ENCODE assay signal across 15 cellular contexts in genomic region chr10:71247804-71248203, GRCh38. TPM values are rescaled to one million over a fixed set of nuclear protein-coding genes. Genes with fewer than 3 reads are reported as not detected.
DNase-seq lines count a peak whose midpoint lies in the region; ATAC-seq, FAIRE-seq and TF ChIP-seq lines count a peak whose summit lies in the region.
"Had no signal": no experiment of that assay in that cellular context is flagged by ENCODE, and none has a peak within 500 bp of the region (broad histone marks: within the 10 kb centered on the region; RNA-seq: fewer than 3 reads in every experiment).

No MANE protein-coding gene starts in this region.

- no peak overlapping the region for H4K5ac ChIP-seq in H1 (ENCODE audit: insufficient read length, low read depth, low read length)

- H2BK120ac ChIP-seq in H1 (replicated peaks; ENCODE audit: low read depth, low read length): no peak overlapping the region

- H2BK20ac ChIP-seq in H1 (ENCODE audit: low read length): no peak overlapping the region

- H3K4me3 ChIP-seq in A673 (ENCODE audit: low read depth, low read length, poor library complexity, severe bottlenecking): no peak overlapping the region
- no peak overlapping the region for H3K4me3 ChIP-seq in HL-60 (replicated peaks; ENCODE audit: insufficient read depth, low read length)
- H3K4me3 ChIP-seq in H1 (ENCODE audit: extremely low read depth in 1 of 4, insufficient read depth in 2 of 4, low read depth in 3 of 4, low read length in 4 of 4): no peak overlapping the region
- no peak overlapping the region for H3K4me3 ChIP-seq in thyroid gland (replicated peaks in 1 of 3)
- H3K4me3 ChIP-seq: MG63, SJCRH30 had no signal

- H3K4me1 Mint-ChIP-seq in nephron: peaks cover 72% of the 10 kb centered on the region

- TF ChIP-seq RAD21 in H1 (IDR thresholded peaks at IDR 0.05 in 1 of 2, conservative IDR thresholded peaks at IDR 0.05 in 1 of 2; ENCODE audit: low read depth in 2 of 2, low read length in 2 of 2): no peak

- H4K8ac ChIP-seq in H1 (ENCODE audit: extremely low read depth, insufficient read depth, low read length): no peak overlapping the region

- TF ChIP-seq POLR2A in H1 (IDR thresholded peaks at IDR 0.05; ENCODE audit: control extremely low read depth in 1 of 2, low read depth in 2 of 2, low read length in 2 of 2): no peak
- no peak for TF ChIP-seq POLR2A in thyroid gland (IDR thresholded peaks at IDR 0.05)

- H2BK5ac ChIP-seq in H1 (ENCODE audit: low read depth, low read length): no peak overlapping the region

- no peak overlapping the region for H4K91ac ChIP-seq in H1 (replicated peaks; ENCODE audit: insufficient read length, low read length)

- H2BK15ac ChIP-seq in H1 (ENCODE audit: low read length): no peak overlapping the region

- H3K36me3 Mint-ChIP-seq in nephron (ENCODE audit: low read depth): no peaks in the 10 kb centered on the region
- H3K36me3 Mint-ChIP-seq: CD8-positive, alpha-beta T cell had no signal

- ATAC-seq in HG03571 (IDR thresholded peaks at IDR 0.05; ENCODE audit: unreplicated experiment): no peak
- ATAC-seq: CD8-positive, alpha-beta T cell had no signal

- H4K20me1 ChIP-seq in H1 (replicated peaks in 1 of 2; ENCODE audit: control insufficient read depth in 1 of 2, insufficient read depth in 2 of 2, low read length in 2 of 2): peaks cover 7 to 11% of the 10 kb centered on the region in 2 experiments

- no peak overlapping the region for H3K4me2 ChIP-seq in H1 (ENCODE audit: insufficient read depth in 1 of 2, low read depth in 2 of 2, low read length in 2 of 2)
- H3K4me2 ChIP-seq: KMS-11 had no signal

- H3K27ac ChIP-seq in A673 (ENCODE audit: low read depth, low read length, poor library complexity, severe bottlenecking) (peak overlapping the region; percentile 58), HL-60 (replicated peaks) (peak overlapping the region; percentile 78), H1 (ENCODE audit: low read depth, low read length) (no peak overlapping the region), thyroid gland (no peak overlapping the region)
- H3K27ac ChIP-seq: KMS-11, SJCRH30 had no signal

- H3K27me3 Mint-ChIP-seq in nephron (ENCODE audit: low read depth): peaks cover 13% of the 10 kb centered on the region

- TF ChIP-seq CTCF in A673 (conservative IDR thresholded peaks at IDR 0.05; ENCODE audit: low read depth, low read length) (no peak), HL-60 (IDR thresholded peaks at IDR 0.05; ENCODE audit: insufficient read depth, low read length) (no peak), H1 (IDR thresholded peaks at IDR 0.05; ENCODE audit: control extremely low read depth in 1 of 3, insufficient read depth in 1 of 3, low read depth in 1 of 3, low read length in 3 of 3) (no peak), nephron (IDR thresholded peaks at IDR 0.05; ENCODE audit: unreplicated experiment in 3 of 3) (no peak), thyroid gland (IDR thresholded peaks at IDR 0.05) (no peak)

- TF ChIP-seq EP300 in H1 (IDR thresholded peaks at IDR 0.05; ENCODE audit: borderline replicate concordance in 1 of 2, low read depth in 2 of 2, low read length in 2 of 2): no peak

- FAIRE-seq in H1 (lab: Jason Lieb, UNC): no peak

- H3K36me3 ChIP-seq in A673 (ENCODE audit: insufficient read depth, low read length, poor library complexity, severe bottlenecking) (no peaks in the 10 kb centered on the region), H1 (ENCODE audit: control insufficient read depth in 2 of 4, insufficient read depth in 4 of 4, low read length in 3 of 4) (no peaks in the 10 kb centered on the region), thyroid gland (no peaks in the 10 kb centered on the region)
- H3K36me3 ChIP-seq: MG63, SJCRH30 had no signal

- WGBS in H1 (ENCODE audit: extremely low coverage in 1 of 2, insufficient coverage in 1 of 2, insufficient read length in 1 of 2, insufficient replicate concordance in 2 of 2, low coverage in 1 of 2, low lambda C conversion rate in 2 of 2, missing lambda C conversion rate in 1 of 2), 2 experiments: 100% methylated on average over 1 of the region's 1 CpG; no CpG with 5 or more reads in 1 of the 2 experiments
- WGBS in thyroid gland, 2 donors: 93 to 100% methylated on average over 1 of the region's 1 CpG

- H3K9ac ChIP-seq in H1 (replicated peaks in 1 of 4; ENCODE audit: extremely low read depth in 1 of 4, low read depth in 3 of 4, low read length in 3 of 4): no peak overlapping the region; a peak in 1 of 7 replicates
- H3K9ac ChIP-seq: KMS-11 had no signal

- intact Hi-C loops in A673 (cut with micrococcal nuclease; ENCODE audit: unreplicated experiment): no loop called here
- intact Hi-C loops in thyroid gland (cut with DNase I): no loop called here

- no peak overlapping the region for H2AFZ ChIP-seq in H1 (ENCODE audit: low read length)

- no TSS peak for BruUV-seq in A673 (replicated peaks; lab: Mats Ljungman, UMichigan)

- H3K79me2 ChIP-seq in H1 (ENCODE audit: control insufficient read depth in 1 of 2, insufficient read depth in 2 of 2, low read length in 2 of 2): peaks cover 0 to 3% of the 10 kb centered on the region in 2 experiments; a peak in 1 of 4 replicates

- H3K18ac ChIP-seq in H1 (ENCODE audit: extremely low read depth, low read length): no peak overlapping the region

- H3K27me3 ChIP-seq in A673 (replicated peaks; ENCODE audit: insufficient read depth, low read depth, low read length, poor library complexity) (no peaks in the 10 kb centered on the region), HL-60 (ENCODE audit: insufficient read depth, poor library complexity, severe bottlenecking) (no peaks in the 10 kb centered on the region), H1 (replicated peaks in 1 of 4; ENCODE audit: control insufficient read depth in 3 of 4, extremely low read depth in 1 of 4, insufficient read depth in 3 of 4, low read length in 3 of 4) (no peaks in the 10 kb centered on the region), thyroid gland (no peaks in the 10 kb centered on the region)
- H3K27me3 ChIP-seq: MG63, SJCRH30 had no signal

- H3K9me3 Mint-ChIP-seq in nephron: no peaks in the 10 kb centered on the region
- H3K9me3 Mint-ChIP-seq: CD8-positive, alpha-beta T cell had no signal

- H2AK5ac ChIP-seq in H1 (ENCODE audit: low read depth, low read length): no peak overlapping the region

- no peak overlapping the region for H2BK12ac ChIP-seq in H1 (ENCODE audit: low read depth, low read length)

- H3K79me1 ChIP-seq in H1 (ENCODE audit: low read depth, low read length): peaks cover 7% of the 10 kb centered on the region

- H3K56ac ChIP-seq in H1 (replicated peaks; ENCODE audit: insufficient read length, low read depth, low read length): no peak overlapping the region

- CTCF ChIA-PET in A673 (lab: Charles Lee): no interaction called here
- CTCF ChIA-PET in H1 (lab: Charles Lee; ENCODE audit: partially characterized antibody): interaction anchor here (0.8 to 2.5 kb wide), 3 partner anchors 11 to 20 kb away, joined by 3 to 21 read pairs (median 3); no protein-coding TSS in a partner anchor

- H3K9me3 ChIP-seq in A673 (ENCODE audit: low read depth, low read length, poor library complexity, severe bottlenecking): no peaks in the 10 kb centered on the region
- no peaks in the 10 kb centered on the region for H3K9me3 ChIP-seq in H1 (ENCODE audit: insufficient read depth in 2 of 2, low read depth in 1 of 2, low read length in 1 of 2)
- no peaks in the 10 kb centered on the region for H3K9me3 ChIP-seq in thyroid gland
- H3K9me3 ChIP-seq: MG63, SJCRH30 had no signal

- H3K4me3 Mint-ChIP-seq in nephron: no peak overlapping the region
- H3K4me3 Mint-ChIP-seq: CD8-positive, alpha-beta T cell had no signal

- POLR2A ChIA-PET in A673 (lab: Charles Lee; ENCODE audit: low non-redundant PET): no interaction called here
- POLR2A ChIA-PET in H1 (lab: Charles Lee; ENCODE audit: partially characterized antibody): interaction anchor here (2.0 kb wide), 1 partner anchor 9 kb away, joined by 5 read pairs; no protein-coding TSS in a partner anchor

- no peak for DNase-seq in A673 (ENCODE audit: low spot score)
- no peak for DNase-seq in HL-60 (ENCODE audit: low read depth in 1 of 2, low spot score in 1 of 2)
- DNase-seq in H1 (ENCODE audit: low read depth in 1 of 2, low spot score in 2 of 2): no peak
- no peak for DNase-seq in AG20443 (ENCODE audit: low spot score)
- DNase-seq in NCI-H128 (lab: John Stamatoyannopoulos, UW; ENCODE audit: unreplicated experiment): no peak
- no peak for DNase-seq in thyroid gland
- DNase-seq: CD8-positive, alpha-beta T cell; MG63; NCI-H1105; NCI-H187; NCI-H774; SJCRH30 had no signal

- no peaks in the 10 kb centered on the region for H3K23me2 ChIP-seq in H1 (ENCODE audit: low read depth, low read length)

- H3K23ac ChIP-seq in H1 (ENCODE audit: insufficient read length): no peak overlapping the region

- H3K27ac Mint-ChIP-seq in nephron: peak overlapping the region; percentile 13 to 97 (median 66)
- H3K27ac Mint-ChIP-seq: CD8-positive, alpha-beta T cell had no signal

- no peak overlapping the region for H3K14ac ChIP-seq in H1 (ENCODE audit: insufficient read length)

- no peak overlapping the region for H3K4ac ChIP-seq in H1 (replicated peaks; ENCODE audit: insufficient read length, low read depth, low read length)

- H3K4me1 ChIP-seq in A673 (ENCODE audit: insufficient read depth, low read length, poor library complexity, severe bottlenecking): peaks cover 46% of the 10 kb centered on the region
- peaks cover 2 to 8% (median 3%) of the 10 kb centered on the region in 4 experiments for H3K4me1 ChIP-seq in H1 (replicated peaks in 1 of 4; ENCODE audit: control insufficient read depth in 3 of 4, insufficient read depth in 4 of 4, low read length in 3 of 4)
- H3K4me1 ChIP-seq in thyroid gland: peaks cover 9 to 30% of the 10 kb centered on the region in 2 donors
- H3K4me1 ChIP-seq: SJCRH30 had no signal

TF ChIP-seq in H1, 55 proteins besides CTCF, POLR2A, EP300 and RAD21 (continues in another document):
- TF ChIP-seq TAF1 (IDR thresholded peaks at IDR 0.05; ENCODE audit: low read depth, low read length) (no peak), MAX (IDR thresholded peaks at IDR 0.05) (no peak), RFX5 (IDR thresholded peaks at IDR 0.05; ENCODE audit: borderline replicate concordance, low read depth, low read length) (no peak), FOSL1 (IDR thresholded peaks at IDR 0.05; ENCODE audit: insufficient read depth, low read depth, low read length) (no peak)

RNA-seq across cellular contexts. Expression of gene UNC5B, which starts 35.4 kb away (rescaled TPM):
- total RNA-seq in A673 (2021) (8.2 and 9.9 TPM in 2 replicates), thyroid gland (1 to 10 TPM; 3.9 to 7.1 (median 5.7) TPM)
- total RNA-seq in H1 (2021; fragmentation: NEBNext Ultra II Directional; extraction: Animal tissue kit (Norgen Biotek cat#: 25700)): 31.8 and 31.9 TPM in 2 replicates
- 27.9 and 34.1 TPM in 2 replicates for polyA plus RNA-seq in H1 (2011; rRNA removed)
- polyA plus RNA-seq in H1 (2011; cell fraction: cytosol; rRNA removed): 22.8 TPM
- 58.1 TPM for polyA plus RNA-seq in H1 (2011; cell fraction: nucleus; rRNA removed)
- polyA plus RNA-seq in H1 (2012, experiment 1 of 2): 22.2 to 30.2 TPM (median 28.1 TPM) in 4 replicates
- 28.3 TPM for polyA plus RNA-seq in H1 (2012, experiment 2 of 2)
- polyA plus RNA-seq in H1 (2013, experiment 1 of 2): 22.6 TPM
- polyA plus RNA-seq in H1 (2013, experiment 2 of 2): 24.0 TPM
- polyA minus RNA-seq in H1 (2011; rRNA and poly(A)+ RNA removed): 22.2 and 22.8 TPM in 2 replicates
- polyA minus RNA-seq in H1 (2011; cell fraction: cytosol; rRNA and poly(A)+ RNA removed): 16.0 TPM
- polyA minus RNA-seq in H1 (2011; cell fraction: nucleus; rRNA and poly(A)+ RNA removed): 19.1 TPM

Comparison
In these comparisons a context has a peak if more than half of its experiments do, and no peak if none do; other contexts are left out.
1. H3K27ac ChIP-seq: peak in A673 (single experiment) and HL-60 (single experiment); none in H1 (single experiment) and thyroid gland (0 of 3).